In genomic region chr4:182257503-182257902, GRCh38 we compare ENCODE assay signal across 20 cellular contexts. TPM values are rescaled to one million over a fixed set of nuclear protein-coding genes. Genes with fewer than 3 reads are reported as not detected.
"Had no signal": no experiment of that assay in that cellular context is flagged by ENCODE, and none has a peak within 500 bp of the region (broad histone marks: within the 10 kb centered on the region; RNA-seq: fewer than 3 reads in every experiment).

No MANE protein-coding gene starts in this region.

- H3K4me1 ChIP-seq: gastrocnemius medialis, heart right ventricle, spleen had no signal

- H3K4me1 Mint-ChIP-seq: naive thymus-derived CD4-positive, alpha-beta T cell; stimulated activated memory B cell treated with anti-CD40 and anti-IgM and Interleukin-4, amounts not matched to agents 10 μg/mL and 1 μg/mL and 100 μg/mL, for 72 hours; stimulated activated naive CD8-positive, alpha-beta T cell treated with anti-CD3 and anti-CD28 coated beads, Interleukin-15, amount 100 ng/mL, for 72 hours had no signal

- ATAC-seq: effector memory CD8-positive, alpha-beta T cell; gastrocnemius medialis; heart right ventricle; naive thymus-derived CD4-positive, alpha-beta T cell; sciatic nerve; stimulated activated memory B cell treated with anti-CD40 and anti-IgM and Interleukin-4, amounts not matched to agents 10 μg/mL and 1 μg/mL and 100 μg/mL, for 72 hours; stimulated activated naive CD8-positive, alpha-beta T cell treated with anti-CD3 and anti-CD28 coated beads, Interleukin-15, amount 100 ng/mL, for 72 hours had no signal

- H3K27ac Mint-ChIP-seq: dendritic cell treated with granulocyte-macrophage colony-stimulating factor and Interleukin-4, amounts not matched to agents 40 ng/mL and 50 ng/mL, for 4 days; effector memory CD8-positive, alpha-beta T cell; naive thymus-derived CD4-positive, alpha-beta T cell; stimulated activated memory B cell treated with anti-CD40 and anti-IgM and Interleukin-4, amounts not matched to agents 10 μg/mL and 1 μg/mL and 100 μg/mL, for 72 hours; stimulated activated naive CD8-positive, alpha-beta T cell treated with anti-CD3 and anti-CD28 coated beads, Interleukin-15, amount 100 ng/mL, for 72 hours; type B pancreatic cell had no signal

- H3K27me3 Mint-ChIP-seq: dendritic cell treated with granulocyte-macrophage colony-stimulating factor and Interleukin-4, amounts not matched to agents 40 ng/mL and 50 ng/mL, for 4 days; effector memory CD8-positive, alpha-beta T cell; stimulated activated memory B cell treated with anti-CD40 and anti-IgM and Interleukin-4, amounts not matched to agents 10 μg/mL and 1 μg/mL and 100 μg/mL, for 72 hours; stimulated activated naive CD8-positive, alpha-beta T cell treated with anti-CD3 and anti-CD28 coated beads, Interleukin-15, amount 100 ng/mL, for 72 hours; type B pancreatic cell had no signal

- H3K4me3 ChIP-seq: esophagus muscularis mucosa, gastrocnemius medialis, heart right ventricle, spleen, thoracic aorta had no signal

- H3K36me3 ChIP-seq: esophagus muscularis mucosa, gastrocnemius medialis, heart right ventricle, spleen, thoracic aorta had no signal

- DNase-seq: effector memory CD8-positive, alpha-beta T cell; gastrocnemius medialis; heart right ventricle; hypothalamus; kidney glomerular epithelial cell; mesendoderm; naive thymus-derived CD4-positive, alpha-beta T cell; posterior cingulate gyrus; spleen; stimulated activated CD4-positive, alpha-beta T cell treated with anti-CD3 and anti-CD28 coated beads, Interleukin-15, amount 100 ng/mL, for 24 hours; stimulated activated CD4-positive, alpha-beta T cell treated with anti-CD3 and anti-CD28 coated beads, Interleukin-1b, Interleukin-23, amount 100 ng/mL, for 48 hours; stimulated activated CD4-positive, alpha-beta T cell treated with anti-CD3 and anti-CD28 coated beads, Interleukin-4, amount 100 ng/mL, for 24 hours; stimulated activated naive CD8-positive, alpha-beta T cell treated with anti-CD3 and anti-CD28 coated beads, Interleukin-15, amount 100 ng/mL, for 72 hours had no signal

- H3K4me3 Mint-ChIP-seq: dendritic cell treated with granulocyte-macrophage colony-stimulating factor and Interleukin-4, amounts not matched to agents 40 ng/mL and 50 ng/mL, for 4 days; effector memory CD8-positive, alpha-beta T cell; naive thymus-derived CD4-positive, alpha-beta T cell; stimulated activated memory B cell treated with anti-CD40 and anti-IgM and Interleukin-4, amounts not matched to agents 10 μg/mL and 1 μg/mL and 100 μg/mL, for 72 hours; stimulated activated naive CD8-positive, alpha-beta T cell treated with anti-CD3 and anti-CD28 coated beads, Interleukin-15, amount 100 ng/mL, for 72 hours; type B pancreatic cell had no signal

- H3K27ac ChIP-seq: epithelial cell of prostate, esophagus muscularis mucosa, gastrocnemius medialis, heart right ventricle, spleen, thoracic aorta had no signal

- H3K9me3 Mint-ChIP-seq: dendritic cell treated with granulocyte-macrophage colony-stimulating factor and Interleukin-4, amounts not matched to agents 40 ng/mL and 50 ng/mL, for 4 days had no signal

- H3K27me3 ChIP-seq: esophagus muscularis mucosa, gastrocnemius medialis, spleen had no signal

- H3K9me3 ChIP-seq: esophagus muscularis mucosa, gastrocnemius medialis, spleen, thoracic aorta had no signal

- H3K36me3 Mint-ChIP-seq: naive thymus-derived CD4-positive, alpha-beta T cell; stimulated activated memory B cell treated with anti-CD40 and anti-IgM and Interleukin-4, amounts not matched to agents 10 μg/mL and 1 μg/mL and 100 μg/mL, for 72 hours had no signal

RNA-seq across cellular contexts. Expression of gene TENM3, which starts 14.3 kb away (rescaled TPM):
- total RNA-seq: naive thymus-derived CD4-positive, alpha-beta T cell had no signal
- polyA plus RNA-seq: naive thymus-derived CD4-positive, alpha-beta T cell had no signal
